In the genomic region with DNA sequence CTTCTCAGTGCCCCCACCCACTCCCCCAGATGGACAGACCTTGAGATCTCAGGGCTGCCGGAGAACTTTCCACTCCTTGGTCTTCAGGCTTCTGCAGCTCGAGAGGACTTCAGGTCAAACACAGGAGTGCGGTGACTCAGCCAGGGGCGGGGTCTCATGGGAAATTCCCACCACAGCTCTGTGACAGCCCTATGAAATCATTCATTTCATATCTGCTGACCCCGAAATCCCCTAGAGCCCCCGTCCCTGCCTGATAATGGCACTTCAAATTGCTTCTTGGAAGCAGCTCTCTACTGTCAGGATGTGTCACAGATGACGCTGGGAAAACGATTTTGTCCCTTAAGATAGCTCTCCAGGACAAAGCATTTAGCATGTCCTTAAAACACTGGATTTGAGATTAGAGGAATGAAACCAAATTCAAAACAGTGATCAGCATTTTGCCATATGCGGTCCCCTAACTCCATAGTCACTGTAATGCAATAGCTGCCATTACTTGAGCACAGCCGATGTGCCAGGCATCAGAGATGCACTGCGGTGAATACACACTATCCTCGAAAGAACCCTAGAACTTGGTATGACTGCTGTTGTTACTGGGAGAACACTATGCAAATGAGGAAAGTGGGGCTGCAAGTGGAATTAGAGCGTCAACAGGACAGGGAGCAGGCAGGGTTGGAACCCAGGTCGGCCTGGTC, we compare ENCODE assay signal across 9 cellular contexts. TPM values are rescaled to one million over a fixed set of nuclear protein-coding genes. Genes with fewer than 3 reads are reported as not detected.
DNase-seq lines count a peak whose midpoint lies in the region; ATAC-seq, FAIRE-seq and TF ChIP-seq lines count a peak whose summit lies in the region.
"Had no signal": no experiment of that assay in that cellular context is flagged by ENCODE, and none has a peak within 500 bp of the region (broad histone marks: within the 10 kb centered on the region; RNA-seq: fewer than 3 reads in every experiment).

Gene TNFRSF9, minus strand, starts transcription at position 95 of the 692 bp plus-strand sequence. CDS start 845 bp downstream, outside the sequence.

- no peak within 1 kb of the TSS for H4K91ac ChIP-seq in trophoblast cell (ENCODE audit: low read depth, low read length)

- peak within 1 kb of the TSS; percentile 82 for H3K4me2 ChIP-seq in astrocyte (ENCODE audit: low read length)
- H3K4me2 ChIP-seq in trophoblast cell (ENCODE audit: low read length), result no peak within 1 kb of the TSS

- H3K4me3 ChIP-seq in astrocyte (ENCODE audit: insufficient read depth, low read depth, low read length), result no peak within 1 kb of the TSS
- H3K4me3 ChIP-seq in trophoblast cell (ENCODE audit: low read depth, low read length), result peak within 1 kb of the TSS; percentile 13

- H3K79me1 ChIP-seq in trophoblast cell (ENCODE audit: low read length), result no peaks in the 10 kb centered on the region

- no peaks in the 10 kb centered on the region for H3K79me2 ChIP-seq in astrocyte (ENCODE audit: insufficient read depth, low read length)
- H3K79me2 ChIP-seq in trophoblast cell (ENCODE audit: control insufficient read depth, insufficient read depth, low read length, poor library complexity), result no peaks in the 10 kb centered on the region

- H3K27me3 ChIP-seq in astrocyte (ENCODE audit: insufficient read depth, low read length) (peaks cover 14% of the 10 kb centered on the region), trophoblast cell (ENCODE audit: insufficient read depth, low read length) (peaks cover 18% of the 10 kb centered on the region)

- no peak within 1 kb of the TSS for H2BK5ac ChIP-seq in trophoblast cell (ENCODE audit: low read depth, low read length, poor library complexity)

- peak; percentile 87 for ATAC-seq in T-helper 17 cell
- ATAC-seq in GM18907 (IDR thresholded peaks at IDR 0.05; ENCODE audit: unreplicated experiment), result no peak
- ATAC-seq in HG03342 (IDR thresholded peaks at IDR 0.05; ENCODE audit: unreplicated experiment), result no peak
- ATAC-seq in GM21723 (IDR thresholded peaks at IDR 0.05; ENCODE audit: unreplicated experiment), result no peak

- peak within 1 kb of the TSS; percentile 93 for H3K27ac Mint-ChIP-seq in T-helper 17 cell
- H3K27ac Mint-ChIP-seq in astrocyte (ENCODE audit: unreplicated experiment), result peak within 1 kb of the TSS; percentile 43

- no peaks in the 10 kb centered on the region for H3K36me3 ChIP-seq in astrocyte (ENCODE audit: insufficient read depth, low read length)
- H3K36me3 ChIP-seq in trophoblast cell (ENCODE audit: control insufficient read depth in 1 of 2, insufficient read depth in 2 of 2, low read length in 2 of 2), result no peaks in the 10 kb centered on the region

- H3K4me1 Mint-ChIP-seq in T-helper 17 cell, result peaks cover 26% of the 10 kb centered on the region
- peaks cover 16% of the 10 kb centered on the region for H3K4me1 Mint-ChIP-seq in astrocyte (ENCODE audit: low read depth, unreplicated experiment)

- H2AFZ ChIP-seq in astrocyte (ENCODE audit: low read depth, low read length) (no peak within 1 kb of the TSS), trophoblast cell (ENCODE audit: insufficient read depth, low read length, poor library complexity) (no peak within 1 kb of the TSS)

- no peaks in the 10 kb centered on the region for H3K36me3 Mint-ChIP-seq in T-helper 17 cell (ENCODE audit: low read depth)
- no peaks in the 10 kb centered on the region for H3K36me3 Mint-ChIP-seq in astrocyte (ENCODE audit: low read depth, unreplicated experiment)

- H3K9ac ChIP-seq in astrocyte (ENCODE audit: low read length), result no peak within 1 kb of the TSS
- peak within 1 kb of the TSS; percentile 59 for H3K9ac ChIP-seq in trophoblast cell (ENCODE audit: low read length)

- peaks cover 40% of the 10 kb centered on the region for H3K27me3 Mint-ChIP-seq in T-helper 17 cell
- peaks cover 4% of the 10 kb centered on the region for H3K27me3 Mint-ChIP-seq in astrocyte (ENCODE audit: low read depth, unreplicated experiment)

- no peak within 1 kb of the TSS for H2BK12ac ChIP-seq in trophoblast cell (ENCODE audit: low read length)

- H3K4me3 Mint-ChIP-seq in T-helper 17 cell (peak within 1 kb of the TSS; percentile 92), astrocyte (ENCODE audit: unreplicated experiment) (no peak within 1 kb of the TSS)

- H2BK120ac ChIP-seq in trophoblast cell (ENCODE audit: insufficient read depth, low read length, poor library complexity), result no peak within 1 kb of the TSS

- peak; percentile 71 for DNase-seq in GM10266 (ENCODE audit: extremely low spot score)
- peak; percentile 30 to 52 (median 46) for DNase-seq in T-helper 17 cell
- peak; percentile 61 for DNase-seq in astrocyte (ENCODE audit: low read depth)
- DNase-seq in trophoblast cell, result peak; percentile 40 to 57
- DNase-seq in NCI-H526 treated with DMSO at 0.1 percent for 48 hours (lab: John Stamatoyannopoulos, UW), result no peak

- H3K27ac ChIP-seq in astrocyte (ENCODE audit: low read depth, low read length) (no peak within 1 kb of the TSS), trophoblast cell (ENCODE audit: low read depth, low read length) (no peak within 1 kb of the TSS)

- no peaks in the 10 kb centered on the region for H3K9me3 Mint-ChIP-seq in astrocyte (ENCODE audit: unreplicated experiment)

- H3K23ac ChIP-seq in trophoblast cell (ENCODE audit: low read length), result peak within 1 kb of the TSS; percentile 43

- no peak for TF ChIP-seq CTCF in GM10266 (IDR thresholded peaks at IDR 0.05; ENCODE audit: control insufficient read depth, insufficient read depth, low read depth, missing control alignments)
- TF ChIP-seq CTCF in astrocyte (IDR thresholded peaks at IDR 0.05; ENCODE audit: insufficient read depth, low read depth, low read length), result no peak

- H3K14ac ChIP-seq in trophoblast cell (ENCODE audit: low read length), result no peak within 1 kb of the TSS

- no peak for FAIRE-seq in astrocyte (lab: Jason Lieb, UNC)
- FAIRE-seq: H1 had no signal

- H3K4me1 ChIP-seq in astrocyte (ENCODE audit: insufficient read depth, low read length) (peaks cover 14% of the 10 kb centered on the region), trophoblast cell (ENCODE audit: control insufficient read depth in 1 of 2, insufficient read depth in 2 of 2, low read length in 2 of 2) (peaks cover 2 to 5% of the 10 kb centered on the region in 2 experiments)

- no peak within 1 kb of the TSS for H4K12ac ChIP-seq in trophoblast cell (ENCODE audit: low read depth, low read length)

- no peaks in the 10 kb centered on the region for H4K20me1 ChIP-seq in astrocyte (ENCODE audit: insufficient read depth, low read length)

- no peak within 1 kb of the TSS for H3K4ac ChIP-seq in trophoblast cell (ENCODE audit: low read depth, low read length)

- no CpG with 5 or more reads among the region's 14 CpGs for WGBS in trophoblast cell (ENCODE audit: extremely low coverage, insufficient coverage, insufficient read length)

- H4K8ac ChIP-seq in trophoblast cell (ENCODE audit: low read depth, low read length), result no peak within 1 kb of the TSS

- H3K9me3 ChIP-seq in T-helper 17 cell (ENCODE audit: control insufficient read depth, low read length, poor library complexity, severe bottlenecking) (no peaks in the 10 kb centered on the region), astrocyte (ENCODE audit: insufficient read depth, low read depth, low read length) (no peaks in the 10 kb centered on the region), trophoblast cell (ENCODE audit: insufficient read depth, low read depth, low read length) (peaks cover 2% of the 10 kb centered on the region)

- H3K18ac ChIP-seq in trophoblast cell (ENCODE audit: low read length), result no peak within 1 kb of the TSS

- no peak within 1 kb of the TSS for H2AK5ac ChIP-seq in trophoblast cell (ENCODE audit: low read length)

RNA-seq across cellular contexts. Expression of gene TNFRSF9, which starts in this region (rescaled TPM):
- total RNA-seq in T-helper 17 cell (1 to 10 TPM in 1 of 2 donors, under 1 TPM in 1; 0.50 to 1.1 TPM), astrocyte (2.8 and 3.4 TPM in 2 replicates)
- 0.04 and 0.10 TPM in 2 replicates for polyA plus RNA-seq in trophoblast cell (2013)
- total RNA-seq: H1 had no signal
- polyA plus RNA-seq: H1 had no signal
